ENCODE assay signal across 23 cellular contexts in the genomic region with DNA sequence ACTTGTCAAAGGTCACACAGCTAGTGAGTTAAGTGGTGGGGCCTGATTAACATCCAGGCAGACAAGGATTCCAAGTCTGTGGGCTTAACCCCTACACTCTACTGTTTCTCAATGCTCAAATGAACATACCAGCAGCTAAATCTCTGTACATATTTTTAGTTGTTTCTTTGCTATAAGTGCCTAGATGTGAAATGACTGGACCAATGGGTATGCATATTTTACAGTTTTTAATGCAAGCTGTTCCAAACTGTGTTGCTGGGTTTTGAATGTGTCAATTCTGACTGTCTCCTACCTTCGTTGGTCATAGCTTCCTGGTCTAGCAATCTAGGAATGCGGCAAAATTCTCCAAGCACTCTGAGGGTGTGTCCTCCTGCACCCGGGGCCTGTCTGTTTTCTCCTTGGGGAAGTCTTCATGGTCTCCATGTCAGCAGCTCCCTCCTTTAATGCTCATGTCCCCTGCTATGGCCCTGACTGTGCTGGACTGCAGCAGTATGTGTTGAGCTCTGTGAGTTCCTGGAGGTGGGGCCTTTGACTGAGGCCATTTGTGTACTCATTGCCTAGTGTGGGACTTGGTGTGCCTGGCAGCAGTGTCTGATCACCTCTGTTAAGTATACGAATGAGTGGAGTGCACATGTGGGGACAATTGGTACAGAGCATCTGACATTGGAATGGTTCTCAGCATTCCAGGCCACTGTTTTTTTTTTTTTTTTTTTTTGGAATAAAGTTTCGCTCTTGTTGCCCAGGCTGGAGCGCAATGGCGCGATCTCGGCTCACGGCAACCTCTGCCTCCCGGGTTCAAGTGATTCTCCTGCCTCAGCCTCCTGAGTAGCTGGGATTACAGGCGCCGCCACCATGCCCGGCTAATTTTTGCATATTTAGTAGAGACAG.
DNase-seq lines count a peak whose midpoint lies in the region; ATAC-seq and TF ChIP-seq lines count a peak whose summit lies in the region.
"Had no signal": no experiment of that assay in that cellular context is flagged by ENCODE, and none has a peak within 500 bp of the region (broad histone marks: within the 10 kb centered on the region; RNA-seq: fewer than 3 reads in every experiment).

No MANE protein-coding gene starts in this region.

- intact Hi-C loops in Caco-2 (cut with micrococcal nuclease; ENCODE audit: unreplicated experiment) (no loop called here), left colon (cut with DNase I, micrococcal nuclease) (no loop called here)

- H3K27me3 Mint-ChIP-seq in Caco-2 (ENCODE audit: insufficient read depth, unreplicated experiment) (no peaks in the 10 kb centered on the region), progenitor cell of endocrine pancreas (peaks cover 9% of the 10 kb centered on the region)
- H3K27me3 Mint-ChIP-seq: CD4-positive, CD25-positive, alpha-beta regulatory T cell had no signal

- H3K9me3 ChIP-seq in Caco-2 = no peaks in the 10 kb centered on the region

- POLR2A ChIA-PET in Caco-2 (lab: Charles Lee) = no interaction called here

- peak overlapping the region; percentile 54 for H3K27ac Mint-ChIP-seq in Caco-2 (ENCODE audit: unreplicated experiment)
- peak overlapping the region; percentile 35 for H3K27ac Mint-ChIP-seq in progenitor cell of endocrine pancreas
- H3K27ac Mint-ChIP-seq: CD4-positive, CD25-positive, alpha-beta regulatory T cell; H9; HFFc6 had no signal

- DNase-seq in Caco-2 (peak in 1 of 2 experiments; percentile 57), epithelial cell of prostate (ENCODE audit: low read depth, low spot score) (no peak), left colon (no peak), progenitor cell of endocrine pancreas (ENCODE audit: low spot score, unreplicated experiment) (no peak), 8988T (no peak), mesenteric fat pad (ENCODE audit: low spot score) (no peak), CD1c-positive myeloid dendritic cell (ENCODE audit: extremely low spot score) (no peak)
- DNase-seq: CD4-positive, CD25-positive, alpha-beta regulatory T cell; GM23248; H9; HFFc6; KG1; MM.1S; NCI-H1092; NCI-H1417 treated with DMSO at 0.1 percent for 48 hours; NCI-H1694 treated with DMSO at 0.1 percent for 48 hours; NCI-H2081; NCI-H2227 treated with DMSO at 0.1 percent for 48 hours; NCI-H69; SHP77 had no signal

- TF ChIP-seq CTCF in Caco-2 (IDR thresholded peaks at IDR 0.05; ENCODE audit: insufficient read depth in 1 of 2, low read depth in 1 of 2, low read length in 1 of 2, severe bottlenecking in 1 of 2, unreplicated experiment in 1 of 2) (no peak), progenitor cell of endocrine pancreas (IDR thresholded peaks at IDR 0.05; ENCODE audit: unreplicated experiment) (no peak)

- H3K36me3 ChIP-seq in Caco-2 (ENCODE audit: control insufficient read depth, insufficient read depth, low read length) = no peaks in the 10 kb centered on the region

- peak; percentile 60 for ATAC-seq in left colon
- ATAC-seq in SK-N-SH treated with all-trans-retinoic acid at 6 μM for 48 hours = no peak
- ATAC-seq: Panc1 had no signal

- CTCF ChIA-PET in Caco-2 (lab: Charles Lee) = no interaction called here

- H3K4me1 Mint-ChIP-seq in Caco-2 (ENCODE audit: low read depth, unreplicated experiment) (peaks cover 13% of the 10 kb centered on the region), progenitor cell of endocrine pancreas (ENCODE audit: low read depth) (peaks cover 7% of the 10 kb centered on the region)

- H3K4me3 ChIP-seq in Caco-2 (ENCODE audit: low read depth, low read length) = no peak overlapping the region
- H3K4me3 ChIP-seq: GM23248 had no signal

- no peaks in the 10 kb centered on the region for H3K36me3 Mint-ChIP-seq in Caco-2 (ENCODE audit: insufficient read depth, unreplicated experiment)
- H3K36me3 Mint-ChIP-seq in progenitor cell of endocrine pancreas (ENCODE audit: insufficient read depth) = no peaks in the 10 kb centered on the region
- H3K36me3 Mint-ChIP-seq: CD4-positive, CD25-positive, alpha-beta regulatory T cell had no signal

- H3K27me3 ChIP-seq in Caco-2 (replicated peaks; ENCODE audit: control insufficient read depth, insufficient read depth, low read length) = no peaks in the 10 kb centered on the region

- no peaks in the 10 kb centered on the region for H3K9me3 Mint-ChIP-seq in Caco-2 (ENCODE audit: unreplicated experiment)
- no peaks in the 10 kb centered on the region for H3K9me3 Mint-ChIP-seq in progenitor cell of endocrine pancreas (ENCODE audit: low read depth)
- H3K9me3 Mint-ChIP-seq: CD4-positive, CD25-positive, alpha-beta regulatory T cell; H9; HFFc6 had no signal

- H3K27ac ChIP-seq in epithelial cell of prostate = peak overlapping the region; percentile 11
- H3K27ac ChIP-seq: GM23248, RWPE1 had no signal

- H3K4me1 ChIP-seq in Caco-2 = peaks cover 38% of the 10 kb centered on the region

- H3K4me3 Mint-ChIP-seq in Caco-2 (ENCODE audit: unreplicated experiment) (no peak overlapping the region), progenitor cell of endocrine pancreas (ENCODE audit: low read depth) (no peak overlapping the region)
- H3K4me3 Mint-ChIP-seq: CD4-positive, CD25-positive, alpha-beta regulatory T cell; H9; HFFc6 had no signal

- BruUV-seq in Caco-2 (replicated peaks; lab: Mats Ljungman, UMichigan) = no TSS peak

TF ChIP-seq in SK-N-SH treated with all-trans-retinoic acid at 6 μM for 48 hours, 23 proteins besides CTCF, POLR2A, EP300 and RAD21:
- TF ChIP-seq GLIS3 (CRISPR knock-in tag; IDR thresholded peaks at IDR 0.05) (no peak), ZNF565 (CRISPR knock-in tag; conservative IDR thresholded peaks at IDR 0.05; ENCODE audit: low read depth) (no peak), ZFP30 (CRISPR knock-in tag; IDR thresholded peaks at IDR 0.05) (no peak), ZC3H10 (CRISPR knock-in tag; IDR thresholded peaks at IDR 0.05) (no peak), BACH2 (CRISPR knock-in tag; IDR thresholded peaks at IDR 0.05; ENCODE audit: borderline replicate concordance) (no peak), ARNTL (CRISPR knock-in tag; IDR thresholded peaks at IDR 0.05; ENCODE audit: borderline replicate concordance, low read depth) (no peak), ZNF8 (CRISPR knock-in tag; IDR thresholded peaks at IDR 0.05) (no peak), RARB (CRISPR knock-in tag; IDR thresholded peaks at IDR 0.05) (no peak), OSR1 (CRISPR knock-in tag; IDR thresholded peaks at IDR 0.05) (no peak), ISL1 (CRISPR knock-in tag; IDR thresholded peaks at IDR 0.05) (no peak)
- TF ChIP-seq, protein P1, sequence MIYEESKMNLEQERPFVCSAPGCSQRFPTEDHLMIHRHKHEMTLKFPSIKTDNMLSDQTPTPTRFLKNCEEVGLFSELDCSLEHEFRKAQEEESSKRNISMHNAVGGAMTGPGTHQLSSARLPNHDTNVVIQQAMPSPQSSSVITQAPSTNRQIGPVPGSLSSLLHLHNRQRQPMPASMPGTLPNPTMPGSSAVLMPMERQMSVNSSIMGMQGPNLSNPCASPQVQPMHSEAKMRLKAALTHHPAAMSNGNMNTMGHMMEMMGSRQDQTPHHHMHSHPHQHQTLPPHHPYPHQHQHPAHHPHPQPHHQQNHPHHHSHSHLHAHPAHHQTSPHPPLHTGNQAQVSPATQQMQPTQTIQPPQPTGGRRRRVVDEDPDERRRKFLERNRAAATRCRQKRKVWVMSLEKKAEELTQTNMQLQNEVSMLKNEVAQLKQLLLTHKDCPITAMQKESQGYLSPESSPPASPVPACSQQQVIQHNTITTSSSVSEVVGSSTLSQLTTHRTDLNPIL (CRISPR knock-in tag; IDR thresholded peaks at IDR 0.05; ENCODE audit: low read depth) = no peak
- TF ChIP-seq, protein P2, sequence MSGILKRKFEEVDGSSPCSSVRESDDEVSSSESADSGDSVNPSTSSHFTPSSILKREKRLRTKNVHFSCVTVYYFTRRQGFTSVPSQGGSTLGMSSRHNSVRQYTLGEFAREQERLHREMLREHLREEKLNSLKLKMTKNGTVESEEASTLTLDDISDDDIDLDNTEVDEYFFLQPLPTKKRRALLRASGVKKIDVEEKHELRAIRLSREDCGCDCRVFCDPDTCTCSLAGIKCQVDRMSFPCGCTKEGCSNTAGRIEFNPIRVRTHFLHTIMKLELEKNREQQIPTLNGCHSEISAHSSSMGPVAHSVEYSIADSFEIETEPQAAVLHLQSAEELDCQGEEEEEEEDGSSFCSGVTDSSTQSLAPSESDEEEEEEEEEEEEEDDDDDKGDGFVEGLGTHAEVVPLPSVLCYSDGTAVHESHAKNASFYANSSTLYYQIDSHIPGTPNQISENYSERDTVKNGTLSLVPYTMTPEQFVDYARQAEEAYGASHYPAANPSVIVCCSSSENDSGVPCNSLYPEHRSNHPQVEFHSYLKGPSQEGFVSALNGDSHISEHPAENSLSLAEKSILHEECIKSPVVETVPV (CRISPR knock-in tag; IDR thresholded peaks at IDR 0.05) = no peak
- TF ChIP-seq, protein P3, sequence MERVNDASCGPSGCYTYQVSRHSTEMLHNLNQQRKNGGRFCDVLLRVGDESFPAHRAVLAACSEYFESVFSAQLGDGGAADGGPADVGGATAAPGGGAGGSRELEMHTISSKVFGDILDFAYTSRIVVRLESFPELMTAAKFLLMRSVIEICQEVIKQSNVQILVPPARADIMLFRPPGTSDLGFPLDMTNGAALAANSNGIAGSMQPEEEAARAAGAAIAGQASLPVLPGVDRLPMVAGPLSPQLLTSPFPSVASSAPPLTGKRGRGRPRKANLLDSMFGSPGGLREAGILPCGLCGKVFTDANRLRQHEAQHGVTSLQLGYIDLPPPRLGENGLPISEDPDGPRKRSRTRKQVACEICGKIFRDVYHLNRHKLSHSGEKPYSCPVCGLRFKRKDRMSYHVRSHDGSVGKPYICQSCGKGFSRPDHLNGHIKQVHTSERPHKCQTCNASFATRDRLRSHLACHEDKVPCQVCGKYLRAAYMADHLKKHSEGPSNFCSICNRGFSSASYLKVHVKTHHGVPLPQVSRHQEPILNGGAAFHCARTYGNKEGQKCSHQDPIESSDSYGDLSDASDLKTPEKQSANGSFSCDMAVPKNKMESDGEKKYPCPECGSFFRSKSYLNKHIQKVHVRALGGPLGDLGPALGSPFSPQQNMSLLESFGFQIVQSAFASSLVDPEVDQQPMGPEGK (CRISPR knock-in tag; IDR thresholded peaks at IDR 0.05; ENCODE audit: borderline replicate concordance) = no peak
